20 cellular contexts compared by ENCODE assay signal in genomic region chr3:65352951-65353350, GRCh38.
DNase-seq lines count a peak whose midpoint lies in the region; ATAC-seq, FAIRE-seq and TF ChIP-seq lines count a peak whose summit lies in the region.
"Had no signal": no experiment of that assay in that cellular context is flagged by ENCODE, and none has a peak within 500 bp of the region (broad histone marks: within the 10 kb centered on the region; RNA-seq: fewer than 3 reads in every experiment).

No MANE protein-coding gene starts in this region.

- H3K4me3 ChIP-seq in AG04449 (ENCODE audit: low read depth, low read length) (no peak overlapping the region), GM23248 (no peak overlapping the region), astrocyte (ENCODE audit: insufficient read depth, low read depth, low read length) (no peak overlapping the region), osteoblast (ENCODE audit: insufficient read depth, low read length) (no peak overlapping the region)
- H3K4me3 ChIP-seq: BLaER1 treated with 17β-estradiol and CSF1 and Interleukin-3, amounts not matched to agents 10 nM and 100 nM; SK-N-MC had no signal

- H4K20me1 ChIP-seq in GM23248 (ENCODE audit: insufficient read depth) = no peaks in the 10 kb centered on the region
- H4K20me1 ChIP-seq in astrocyte (ENCODE audit: insufficient read depth, low read length) = no peaks in the 10 kb centered on the region
- no peaks in the 10 kb centered on the region for H4K20me1 ChIP-seq in osteoblast (ENCODE audit: insufficient read depth, low read length)
- H4K20me1 ChIP-seq: BLaER1 treated with 17β-estradiol and CSF1 and Interleukin-3, amounts not matched to agents 10 nM and 100 nM had no signal

- peaks cover 6% of the 10 kb centered on the region for H3K9me3 Mint-ChIP-seq in astrocyte (ENCODE audit: unreplicated experiment)
- H3K9me3 Mint-ChIP-seq: CD8-positive, alpha-beta T cell had no signal

- H3K4me3 Mint-ChIP-seq in astrocyte (ENCODE audit: unreplicated experiment) = no peak overlapping the region
- H3K4me3 Mint-ChIP-seq: CD8-positive, alpha-beta T cell had no signal

- H3K27me3 ChIP-seq in GM23248 (replicated peaks; ENCODE audit: insufficient read depth) (no peaks in the 10 kb centered on the region), astrocyte (ENCODE audit: insufficient read depth, low read length) (no peaks in the 10 kb centered on the region), osteoblast (ENCODE audit: insufficient read depth, low read length) (no peaks in the 10 kb centered on the region)
- H3K27me3 ChIP-seq: BLaER1 treated with 17β-estradiol and CSF1 and Interleukin-3, amounts not matched to agents 10 nM and 100 nM had no signal

- H3K9ac ChIP-seq in GM23248 (no peak overlapping the region), astrocyte (ENCODE audit: low read length) (no peak overlapping the region)
- H3K9ac ChIP-seq: BLaER1 treated with 17β-estradiol and CSF1 and Interleukin-3, amounts not matched to agents 10 nM and 100 nM had no signal

- H3K27me3 Mint-ChIP-seq in astrocyte (ENCODE audit: low read depth, unreplicated experiment) = no peaks in the 10 kb centered on the region

- H3K4me1 Mint-ChIP-seq in astrocyte (ENCODE audit: low read depth, unreplicated experiment) = peaks cover 9% of the 10 kb centered on the region

- H3K4me2 ChIP-seq in GM23248 (ENCODE audit: unreplicated experiment) (no peak overlapping the region), astrocyte (ENCODE audit: low read length) (no peak overlapping the region), osteoblast (ENCODE audit: insufficient read depth, low read length) (no peak overlapping the region)
- H3K4me2 ChIP-seq: BLaER1 treated with 17β-estradiol and CSF1 and Interleukin-3, amounts not matched to agents 10 nM and 100 nM had no signal

- in situ Hi-C loops in GM23248 (cut with MboI) = no loop called here

- H3K27ac ChIP-seq in GM23248 (no peak overlapping the region), astrocyte (ENCODE audit: low read depth, low read length) (no peak overlapping the region), osteoblast (ENCODE audit: low read depth, low read length) (no peak overlapping the region)
- H3K27ac ChIP-seq: BLaER1 treated with 17β-estradiol and CSF1 and Interleukin-3, amounts not matched to agents 10 nM and 100 nM; SK-N-MC had no signal

- no peaks in the 10 kb centered on the region for H3K4me1 ChIP-seq in GM23248 (ENCODE audit: insufficient read depth)
- H3K4me1 ChIP-seq in astrocyte (ENCODE audit: insufficient read depth, low read length) = no peaks in the 10 kb centered on the region
- peaks cover 3% of the 10 kb centered on the region for H3K4me1 ChIP-seq in osteoblast (ENCODE audit: insufficient read depth, low read length)

- H2AFZ ChIP-seq in GM23248 = no peak overlapping the region
- no peak overlapping the region for H2AFZ ChIP-seq in astrocyte (ENCODE audit: low read depth, low read length)
- no peak overlapping the region for H2AFZ ChIP-seq in osteoblast (ENCODE audit: low read length)

- H3K27ac Mint-ChIP-seq in astrocyte (ENCODE audit: unreplicated experiment) = no peak overlapping the region
- H3K27ac Mint-ChIP-seq: CD8-positive, alpha-beta T cell had no signal

- POLR2A ChIA-PET in AG04449 (lab: Yijun Ruan, JAX) = interaction anchor here (0.7 kb wide), 1 partner anchor 13 kb away, joined by 3 read pairs; no protein-coding TSS in a partner anchor

- 67 to 81% methylated on average over 2 of the region's 2 CpGs for WGBS in GM23248 (ENCODE audit: low coverage in 1 of 2, low lambda C conversion rate in 2 of 2, missing lambda C conversion rate in 2 of 2), 2 experiments

- H3K9me2 ChIP-seq in GM23248 (ENCODE audit: insufficient read depth) = no peaks in the 10 kb centered on the region

- TF ChIP-seq CTCF in AG04449 (IDR thresholded peaks at IDR 0.05; ENCODE audit: insufficient read depth, low read length, missing control alignments) (no peak), astrocyte (IDR thresholded peaks at IDR 0.05; ENCODE audit: insufficient read depth, low read depth, low read length) (no peak), osteoblast (IDR thresholded peaks at IDR 0.05; ENCODE audit: extremely low read depth, low read depth, low read length) (no peak)

- CTCF ChIA-PET in AG04449 (lab: Yijun Ruan, JAX) = no interaction called here

- H3K79me2 ChIP-seq in GM23248 (ENCODE audit: insufficient read depth) (no peaks in the 10 kb centered on the region), astrocyte (ENCODE audit: insufficient read depth, low read length) (no peaks in the 10 kb centered on the region), osteoblast (ENCODE audit: insufficient read depth, low read length) (no peaks in the 10 kb centered on the region)

- 0 out of 2 replicates have a peak, but pooled peaks cover 3% of the 10 kb centered on the region for H3K36me3 ChIP-seq in GM23248 (ENCODE audit: low read depth)
- H3K36me3 ChIP-seq in astrocyte (ENCODE audit: insufficient read depth, low read length) = no peaks in the 10 kb centered on the region
- H3K36me3 ChIP-seq in osteoblast (ENCODE audit: insufficient read depth, low read length) = no peaks in the 10 kb centered on the region

- ATAC-seq in GM21367 (IDR thresholded peaks at IDR 0.05; ENCODE audit: unreplicated experiment) = no peak
- ATAC-seq: CD8-positive, alpha-beta T cell; HCT116 had no signal

- peak; percentile 23 for FAIRE-seq in astrocyte (lab: Jason Lieb, UNC)

- peaks cover 7% of the 10 kb centered on the region for H3K36me3 Mint-ChIP-seq in astrocyte (ENCODE audit: low read depth, unreplicated experiment)
- H3K36me3 Mint-ChIP-seq: CD8-positive, alpha-beta T cell had no signal

- DNase-seq in AG04449 (ENCODE audit: low read depth, low spot score) = peak; percentile 36
- peak; percentile 17 for DNase-seq in GM23248
- DNase-seq in astrocyte (ENCODE audit: low read depth) = no peak
- DNase-seq in osteoblast (ENCODE audit: insufficient read length, low spot score, missing footprints) = peak; percentile 77
- DNase-seq in activated CD4-positive, alpha-beta T cell treated with anti-CD3 and anti-CD28 coated beads, Interleukin-2, amount 50 U/mL, for 4 hours = no peak
- DNase-seq in DMS79 treated with DMSO at 0.1 percent for 48 hours (lab: John Stamatoyannopoulos, UW) = no peak
- DNase-seq: CD8-positive, alpha-beta T cell; DMS53; MM.1S; NCI-H1105; NCI-H1694; NCI-H2081 treated with DMSO at 0.1 percent for 48 hours; NCI-H446 treated with DMSO at 0.1 percent for 48 hours; NK-92 treated with Interleukin-12 subunit alpha and Interleukin-12 subunit beta, amount 100 ng/mL, for 24 hours; OCI-M1; SHP77 had no signal

- H3K9me3 ChIP-seq in GM23248 (ENCODE audit: low read depth) (no peaks in the 10 kb centered on the region), astrocyte (ENCODE audit: insufficient read depth, low read depth, low read length) (no peaks in the 10 kb centered on the region), osteoblast (ENCODE audit: low read depth, low read length) (no peaks in the 10 kb centered on the region)

- peaks cover 11% of the 10 kb centered on the region; the same call in 1 of the 2 replicates for H3F3A ChIP-seq in GM23248 (ENCODE audit: insufficient read depth)

Comparison
In these comparisons a context has a peak if more than half of its experiments do, and no peak if none do; other contexts are left out.
1. DNase-seq: peak in AG04449 (single experiment), GM23248 (single experiment) and osteoblast (single experiment); none in astrocyte (single experiment), activated CD4-positive, alpha-beta T cell treated with anti-CD3 and anti-CD28 coated beads, Interleukin-2, amount 50 U/mL, for 4 hours (0 of 2) and DMS79 treated with DMSO at 0.1 percent for 48 hours (single experiment).